8 cellular contexts compared by ENCODE assay signal in genomic region chr14:22982477-22983245, GRCh38. TPM values are rescaled to one million over a fixed set of nuclear protein-coding genes. Genes with fewer than 3 reads are reported as not detected.
DNase-seq lines count a peak whose midpoint lies in the region; ATAC-seq and TF ChIP-seq lines count a peak whose summit lies in the region.

Gene AJUBA, minus strand, starts transcription at chr14:22982551. Its CDS starts 285 bp downstream, at chr14:22982266.

- no peak for ATAC-seq in GM21576 (IDR thresholded peaks at IDR 0.05; ENCODE audit: unreplicated experiment)

- no peaks in the 10 kb centered on the region for H3K9me3 Mint-ChIP-seq in nephron

- peaks cover 31% of the 10 kb centered on the region for H3K4me1 Mint-ChIP-seq in nephron

- H3K27me3 Mint-ChIP-seq in nephron (ENCODE audit: low read depth), result no peaks in the 10 kb centered on the region

- no peak within 1 kb of the TSS for H3K27ac Mint-ChIP-seq in nephron

- peak within 1 kb of the TSS in 2 of 3 experiments; percentile 78 to 81 for H3K4me3 Mint-ChIP-seq in nephron

- peak; percentile 95 for DNase-seq in Daoy (ENCODE audit: low read depth)
- peak; percentile 84 to 88 for DNase-seq in HL-60 (ENCODE audit: low read depth in 1 of 2, low spot score in 1 of 2)
- DNase-seq in RPMI7951 (ENCODE audit: low read depth), result peak; percentile 93
- peak; percentile 65 for DNase-seq in activated T-helper 9 cell treated with anti-CD3 and anti-CD28 coated beads, Interleukin-2, amount 50 U/mL, for 16 hours (ENCODE audit: low read depth)
- DNase-seq in fibroblast of the conjunctiva (ENCODE audit: low read depth), result peak; percentile 64
- DNase-seq in stimulated activated naive CD4-positive, alpha-beta T cell treated with Interleukin-2 at 50 U/mL for 16 hours (lab: John Stamatoyannopoulos, UW), result peak; percentile 81

- peak within 1 kb of the TSS; percentile 59 for H3K27ac ChIP-seq in HL-60 (replicated peaks)

- peaks cover 11% of the 10 kb centered on the region for H3K36me3 Mint-ChIP-seq in nephron (ENCODE audit: low read depth)

- peak within 1 kb of the TSS; percentile 77 for H3K4me3 ChIP-seq in HL-60 (replicated peaks; ENCODE audit: insufficient read depth, low read length)

- peaks cover 11% of the 10 kb centered on the region for H3K27me3 ChIP-seq in HL-60 (ENCODE audit: insufficient read depth, poor library complexity, severe bottlenecking)

- no peak for TF ChIP-seq CTCF in HL-60 (IDR thresholded peaks at IDR 0.05; ENCODE audit: insufficient read depth, low read length)
- no peak for TF ChIP-seq CTCF in nephron (IDR thresholded peaks at IDR 0.05; ENCODE audit: unreplicated experiment in 3 of 3)

RNA-seq across cellular contexts. Expression of gene AJUBA, which starts in this region (rescaled TPM):
- 70.2 and 94.8 TPM in 2 replicates for total RNA-seq in Daoy (2014; rRNA removed; shearing (Covaris generic))
- total RNA-seq in RPMI7951 (2014; rRNA removed; shearing (Covaris generic)), result 31.0 and 35.3 TPM in 2 replicates
